20 cellular contexts compared by ENCODE assay signal in genomic region chr18:62976227-62976626, GRCh38.
DNase-seq lines count a peak whose midpoint lies in the region; FAIRE-seq lines count a peak whose summit lies in the region.
"Had no signal": no experiment of that assay in that cellular context is flagged by ENCODE, and none has a peak within 500 bp of the region (broad histone marks: within the 10 kb centered on the region; RNA-seq: fewer than 3 reads in every experiment).

No MANE protein-coding gene starts in this region.

- in situ Hi-C loops in Caki2 (cut with HindIII; ENCODE audit: low pct_unique_long_range_greater_than_20kb, low sequenced_read_pairs) = no loop called here

- no peak overlapping the region for H2BK15ac ChIP-seq in mesendoderm (replicated peaks; ENCODE audit: low read depth)

- no peak overlapping the region for H3K9ac ChIP-seq in mesendoderm (ENCODE audit: low read length)

- no peak overlapping the region for H3K23ac ChIP-seq in mesendoderm (ENCODE audit: low read length)

- peak overlapping the region; percentile 67 for H3K27ac ChIP-seq in epithelial cell of prostate
- no peak overlapping the region for H3K27ac ChIP-seq in small intestine (ENCODE audit: low read depth in 1 of 2, low read length in 1 of 2)
- H3K27ac ChIP-seq in mesendoderm (ENCODE audit: low read depth, low read length) = no peak overlapping the region
- H3K27ac ChIP-seq: ascending aorta had no signal

- no peak overlapping the region for H3K4ac ChIP-seq in mesendoderm (ENCODE audit: low read depth, low read length)

- no peak overlapping the region for H3K18ac ChIP-seq in mesendoderm (ENCODE audit: low read length)

- WGBS in small intestine, 3 donors = 51 to 71% (median 67%) methylated on average over 5 of the region's 5 CpGs
- WGBS in mesendoderm (ENCODE audit: extremely low coverage, insufficient coverage, low lambda C conversion rate) = no CpG with 5 or more reads among the region's 5 CpGs

- H3K4me1 ChIP-seq in small intestine (ENCODE audit: control insufficient read depth in 2 of 2, insufficient read depth in 1 of 2, low read depth in 1 of 2, low read length in 1 of 2) (no peaks in the 10 kb centered on the region), mesendoderm (ENCODE audit: control insufficient read depth, low read depth, low read length) (no peaks in the 10 kb centered on the region)
- H3K4me1 ChIP-seq: ascending aorta had no signal

- no peak overlapping the region for H3K56ac ChIP-seq in mesendoderm (ENCODE audit: low read length)

- H3K4me2 ChIP-seq in mesendoderm (ENCODE audit: low read length) = no peak overlapping the region

- no peak overlapping the region for H4K5ac ChIP-seq in mesendoderm (ENCODE audit: low read length)

- no peak overlapping the region for H2BK5ac ChIP-seq in mesendoderm (ENCODE audit: low read length)

- H3K27me3 ChIP-seq in small intestine (ENCODE audit: control insufficient read depth in 2 of 2, insufficient read depth in 2 of 2, low read length in 2 of 2) (no peaks in the 10 kb centered on the region), mesendoderm (ENCODE audit: insufficient read depth, low read length, poor library complexity) (no peaks in the 10 kb centered on the region)
- H3K27me3 ChIP-seq: ascending aorta had no signal

- H3K79me2 ChIP-seq in mesendoderm (ENCODE audit: control insufficient read depth, insufficient read depth, low read length) = no peaks in the 10 kb centered on the region

- H3K79me1 ChIP-seq in mesendoderm (ENCODE audit: low read length) = peaks cover 2% of the 10 kb centered on the region

- no peak overlapping the region for H2AK5ac ChIP-seq in mesendoderm (ENCODE audit: low read length)

- DNase-seq in Caki2 (ENCODE audit: low read depth) = peak; percentile 12
- peak; percentile 86 for DNase-seq in NCI-H748 treated with DMSO at 0.1 percent for 48 hours (lab: John Stamatoyannopoulos, UW)
- DNase-seq in epithelial cell of prostate (ENCODE audit: low read depth, low spot score) = peak; percentile 82
- DNase-seq in small intestine = peak; percentile 8
- DNase-seq in NCI-H1694 treated with DMSO at 0.1 percent for 48 hours (lab: John Stamatoyannopoulos, UW) = no peak
- no peak for DNase-seq in activated naive CD4-positive, alpha-beta T cell treated with Interleukin-2 at 50 U/mL for 16 hours
- no peak for DNase-seq in mesendoderm
- DNase-seq: activated CD4-positive, alpha-beta T cell treated with anti-CD3 and anti-CD28 coated beads for 4 hours; activated T-cell treated with anti-CD3 and anti-CD28 coated beads, Interleukin-2, amount 50 U/mL, for 48 hours; DMS 273 treated with DMSO at 0.1 percent for 48 hours; GDM1; Karpas-422; kidney glomerular epithelial cell; naive thymus-derived CD4-positive, alpha-beta T cell; NCI-H1930; right cardiac atrium; RPMI8226; stimulated activated naive CD8-positive, alpha-beta T cell treated with anti-CD3 and anti-CD28 coated beads, Interleukin-15, amount 100 ng/mL, for 72 hours; T-helper 17 cell had no signal

- no peak overlapping the region for H2BK120ac ChIP-seq in mesendoderm (ENCODE audit: low read depth, low read length)

- no peak overlapping the region for H4K8ac ChIP-seq in mesendoderm (ENCODE audit: low read depth, low read length)

- peaks cover 0 to 15% of the 10 kb centered on the region in 2 donors for H3K36me3 ChIP-seq in small intestine (ENCODE audit: control insufficient read depth in 2 of 2, insufficient read depth in 2 of 2, low read length in 2 of 2)
- peaks cover 2% of the 10 kb centered on the region for H3K36me3 ChIP-seq in mesendoderm (ENCODE audit: control insufficient read depth, insufficient read depth, low read length)

- H3K4me3 ChIP-seq in small intestine (ENCODE audit: low read depth in 1 of 2, low read length in 2 of 2) (no peak overlapping the region), mesendoderm (ENCODE audit: low read length) (no peak overlapping the region)
- H3K4me3 ChIP-seq: ascending aorta had no signal

- no peak for FAIRE-seq in small intestine (lab: Jason Lieb, UNC)

- no peaks in the 10 kb centered on the region for H3K9me3 ChIP-seq in small intestine (ENCODE audit: control insufficient read depth, low read depth)
- H3K9me3 ChIP-seq: ascending aorta had no signal

Comparison
In these comparisons a context has a peak if more than half of its experiments do, and no peak if none do; other contexts are left out.
1. DNase-seq: peak in Caki2 (single experiment), NCI-H748 treated with DMSO at 0.1 percent for 48 hours (single experiment), epithelial cell of prostate (single experiment) and small intestine (single experiment); none in NCI-H1694 treated with DMSO at 0.1 percent for 48 hours (single experiment), activated naive CD4-positive, alpha-beta T cell treated with Interleukin-2 at 50 U/mL for 16 hours (single experiment) and mesendoderm (single experiment).